In genomic region chr9:134004881-134005280, GRCh38 we compare ENCODE assay signal across 35 cellular contexts.
"Had no signal": no experiment of that assay in that cellular context is flagged by ENCODE, and none has a peak within 500 bp of the region (broad histone marks: within the 10 kb centered on the region; RNA-seq: fewer than 3 reads in every experiment).

No MANE protein-coding gene starts in this region.

- H3K27me3 ChIP-seq: ascending aorta, body of pancreas, breast epithelium had no signal

- H3K36me3 Mint-ChIP-seq: activated naive CD8-positive, alpha-beta T cell treated with anti-CD3 and anti-CD28 coated beads, Interleukin-2, amount 10 ng/mL, durations not matched to agents 7 days and 5 days had no signal

- ATAC-seq: activated CD8-positive, alpha-beta T cell treated with anti-CD3 and anti-CD28 coated beads for 36 hours; activated T-cell treated with anti-CD3 and anti-CD28 coated beads, Interleukin-2, amount 50 U/mL, for 72 hours; activated T-helper 17 cell treated with anti-CD3 and anti-CD28 coated beads, Interleukin-2, amount 50 U/mL, for 72 hours; body of pancreas had no signal

- H2AFZ ChIP-seq: PC-9 had no signal

- H3K9me3 Mint-ChIP-seq: activated B cell treated with CpG ODN at 0.5 μM for 24 hours; activated CD4-positive, alpha-beta T cell treated with anti-CD3 and anti-CD28 coated beads, Interleukin-2, amount 10 ng/mL, durations not matched to agents 24 days and 14 days; activated CD8-positive, alpha-beta T cell treated with anti-CD3 and anti-CD28 coated beads for 36 hours; activated naive CD8-positive, alpha-beta T cell treated with anti-CD3 and anti-CD28 coated beads, Interleukin-2, amount 10 ng/mL, durations not matched to agents 7 days and 5 days; activated T-cell treated with anti-CD3 and anti-CD28 coated beads, Interleukin-2, amount 50 U/mL, for 72 hours; activated T-helper 17 cell treated with anti-CD3 and anti-CD28 coated beads, Interleukin-2, amount 50 U/mL, for 72 hours had no signal

- H3K4me1 Mint-ChIP-seq: activated CD4-positive, alpha-beta T cell treated with anti-CD3 and anti-CD28 coated beads, Interleukin-2, amount 10 ng/mL, durations not matched to agents 24 days and 14 days; activated naive CD8-positive, alpha-beta T cell treated with anti-CD3 and anti-CD28 coated beads, Interleukin-2, amount 10 ng/mL, durations not matched to agents 7 days and 5 days; activated T-helper 17 cell treated with anti-CD3 and anti-CD28 coated beads, Interleukin-2, amount 50 U/mL, for 72 hours had no signal

- H3K4me2 ChIP-seq: KMS-11, PC-9 had no signal

- H3K27ac ChIP-seq: ascending aorta, body of pancreas, breast epithelium, KMS-11, PC-9, VCaP had no signal

- H3K4me3 Mint-ChIP-seq: activated B cell treated with CpG ODN at 0.5 μM for 24 hours; activated CD4-positive, alpha-beta T cell treated with anti-CD3 and anti-CD28 coated beads, Interleukin-2, amount 10 ng/mL, durations not matched to agents 24 days and 14 days; activated CD8-positive, alpha-beta T cell treated with anti-CD3 and anti-CD28 coated beads for 36 hours; activated naive CD8-positive, alpha-beta T cell treated with anti-CD3 and anti-CD28 coated beads, Interleukin-2, amount 10 ng/mL, durations not matched to agents 7 days and 5 days; activated T-cell treated with anti-CD3 and anti-CD28 coated beads, Interleukin-2, amount 50 U/mL, for 72 hours; activated T-helper 17 cell treated with anti-CD3 and anti-CD28 coated beads, Interleukin-2, amount 50 U/mL, for 72 hours had no signal

- H3K27ac Mint-ChIP-seq: activated B cell treated with CpG ODN at 0.5 μM for 24 hours; activated CD4-positive, alpha-beta T cell treated with anti-CD3 and anti-CD28 coated beads, Interleukin-2, amount 10 ng/mL, durations not matched to agents 24 days and 14 days; activated CD8-positive, alpha-beta T cell treated with anti-CD3 and anti-CD28 coated beads for 36 hours; activated naive CD8-positive, alpha-beta T cell treated with anti-CD3 and anti-CD28 coated beads, Interleukin-2, amount 10 ng/mL, durations not matched to agents 7 days and 5 days; activated T-cell treated with anti-CD3 and anti-CD28 coated beads, Interleukin-2, amount 50 U/mL, for 72 hours; activated T-helper 17 cell treated with anti-CD3 and anti-CD28 coated beads, Interleukin-2, amount 50 U/mL, for 72 hours had no signal

- H3K4me1 ChIP-seq: ascending aorta, body of pancreas, breast epithelium had no signal

- H3K4me3 ChIP-seq: ascending aorta, body of pancreas, breast epithelium, PC-9 had no signal

- DNase-seq: activated B cell treated with CpG ODN at 0.5 μM for 24 hours; activated CD4-positive, alpha-beta T cell treated with anti-CD3 and anti-CD28 coated beads, Interleukin-2, amount 10 ng/mL, durations not matched to agents 24 days and 14 days; activated CD4-positive, alpha-beta T cell treated with anti-CD3 and anti-CD28 coated beads, Interleukin-2, amount 50 U/mL, for 4 hours; activated CD8-positive, alpha-beta T cell treated with anti-CD3 and anti-CD28 coated beads for 36 hours; activated effector memory CD4-positive, alpha-beta T cell treated with anti-CD3 and anti-CD28 coated beads, Interleukin-2, amount 50 U/mL, for 16 hours; activated naive CD4-positive, alpha-beta T cell; activated naive CD4-positive, alpha-beta T cell treated with anti-CD3 and anti-CD28 coated beads, Interleukin-2, amount 50 U/mL, for 16 hours; activated naive CD8-positive, alpha-beta T cell treated with anti-CD3 and anti-CD28 coated beads, Interleukin-2, amount 10 ng/mL, durations not matched to agents 7 days and 5 days; activated T-cell treated with anti-CD3 and anti-CD28 coated beads, Interleukin-2, amount 50 U/mL, for 1 hour; activated T-cell treated with anti-CD3 and anti-CD28 coated beads, Interleukin-2, amount 50 U/mL, for 72 hours; amygdala; body of pancreas; cerebellar nuclear complex; MM.1S; MV-4-11; NCI-H1092; NCI-H1436 treated with DMSO at 0.1 percent for 48 hours; NCI-H187; NCI-H2029 treated with DMSO at 0.1 percent for 48 hours; NCI-H2107; NCI-H2171; NCI-H510A; NCI-H526 treated with DMSO at 0.1 percent for 48 hours; NCI-H774; PC-9; Right ventricle myocardium superior; SW 1271; T-helper 1 cell; T-helper 2 cell; T-helper 9 cell had no signal

- H3K9me3 ChIP-seq: ascending aorta, body of pancreas, breast epithelium had no signal

- H3K27me3 Mint-ChIP-seq: activated CD4-positive, alpha-beta T cell treated with anti-CD3 and anti-CD28 coated beads, Interleukin-2, amount 10 ng/mL, durations not matched to agents 24 days and 14 days; activated naive CD8-positive, alpha-beta T cell treated with anti-CD3 and anti-CD28 coated beads, Interleukin-2, amount 10 ng/mL, durations not matched to agents 7 days and 5 days had no signal

- H3K36me3 ChIP-seq: ascending aorta, breast epithelium had no signal

- H3K9ac ChIP-seq: KMS-11 had no signal
